In genomic region chr1:31413405-31414005, GRCh38 we compare ENCODE assay signal across 8 cellular contexts. TPM values are rescaled to one million over a fixed set of nuclear protein-coding genes. Genes with fewer than 3 reads are reported as not detected.
A peak's percentile ranks its signal among the peaks of the same experiment; 100 is the strongest.
DNase-seq lines count a peak whose midpoint lies in the region; ATAC-seq and TF ChIP-seq lines count a peak whose summit lies in the region.

No MANE protein-coding gene starts in this region.

- H3K27ac ChIP-seq in CD8-positive, alpha-beta memory T cell (ENCODE audit: low read depth, low read length) = no peak overlapping the region
- H3K27ac ChIP-seq in HCT116 (ENCODE audit: low read depth, low read length) = peak overlapping the region; percentile 66

- no peaks in the 10 kb centered on the region for H3K9me3 ChIP-seq in CD8-positive, alpha-beta memory T cell (ENCODE audit: low read length)
- H3K9me3 ChIP-seq in HCT116 (ENCODE audit: control insufficient read depth in 1 of 2, insufficient read depth in 1 of 2, low read depth in 1 of 2, low read length in 2 of 2) = no peaks in the 10 kb centered on the region

- no peak for TF ChIP-seq CTCF in HCT116 (IDR thresholded peaks at IDR 0.05 in 2 of 3, conservative IDR thresholded peaks at IDR 0.05 in 1 of 3; ENCODE audit: borderline replicate concordance in 1 of 3, insufficient read depth in 1 of 3, low read depth in 2 of 3, low read length in 2 of 3)

- peaks cover 6 to 13% (median 12%) of the 10 kb centered on the region in 3 donors for H3K4me1 Mint-ChIP-seq in CD8-positive, alpha-beta memory T cell
- peaks cover 6% of the 10 kb centered on the region for H3K4me1 Mint-ChIP-seq in central memory CD8-positive, alpha-beta T cell
- H3K4me1 Mint-ChIP-seq in stimulated activated naive CD8-positive, alpha-beta T cell treated with anti-CD3 and anti-CD28 coated beads, Interleukin-15, Interleukin-2, amounts not matched to agents 100 ng/mL and 50 ng/mL, for 24 hours (ENCODE audit: low read depth) = peaks cover 11% of the 10 kb centered on the region

- TF ChIP-seq RAD21 in HCT116 (IDR thresholded peaks at IDR 0.05; ENCODE audit: low read depth) = no peak

- peak overlapping the region; percentile 41 for H3K4me3 ChIP-seq in CD8-positive, alpha-beta memory T cell (ENCODE audit: low read length)
- H3K4me3 ChIP-seq in HCT116 (replicated peaks in 1 of 2; ENCODE audit: low read depth in 1 of 2, low read length in 2 of 2) = peak overlapping the region; percentile 84 to 98

- H3K79me2 ChIP-seq in HCT116 (ENCODE audit: insufficient read depth, low read length) = peaks cover 13% of the 10 kb centered on the region; the same call in 1 of the 2 replicates

- no peak overlapping the region for H2AFZ ChIP-seq in HCT116 (ENCODE audit: low read depth, low read length, poor library complexity, severe bottlenecking)

- peaks cover 29% of the 10 kb centered on the region for H3K27me3 ChIP-seq in CD8-positive, alpha-beta memory T cell (ENCODE audit: insufficient read depth, low read length, poor library complexity, severe bottlenecking)
- no peaks in the 10 kb centered on the region for H3K27me3 ChIP-seq in HCT116 (ENCODE audit: insufficient read depth, low read length)

- H3K9me2 ChIP-seq in HCT116 (ENCODE audit: insufficient read depth) = no peaks in the 10 kb centered on the region

- peak overlapping the region; percentile 84 to 94 (median 90) for H3K4me3 Mint-ChIP-seq in CD8-positive, alpha-beta memory T cell
- peak overlapping the region; percentile 77 for H3K4me3 Mint-ChIP-seq in central memory CD8-positive, alpha-beta T cell
- peak overlapping the region; percentile 86 for H3K4me3 Mint-ChIP-seq in stimulated activated naive CD8-positive, alpha-beta T cell treated with anti-CD3 and anti-CD28 coated beads, Interleukin-15, Interleukin-2, amounts not matched to agents 100 ng/mL and 50 ng/mL, for 24 hours

- intact Hi-C loops in HCT116 (cut with micrococcal nuclease) = no loop called here

- POLR2A ChIA-PET in CD8-positive, alpha-beta memory T cell (lab: Charles Lee) = no interaction called here
- POLR2A ChIA-PET in HCT116 (lab: Charles Lee) = no interaction called here

- peaks cover 5% of the 10 kb centered on the region for H3K4me1 ChIP-seq in CD8-positive, alpha-beta memory T cell (ENCODE audit: insufficient read depth, low read length)
- H3K4me1 ChIP-seq in HCT116 (ENCODE audit: control insufficient read depth in 1 of 2, insufficient read depth in 2 of 2, low read length in 2 of 2) = peaks cover 8 to 45% of the 10 kb centered on the region in 2 experiments; a peak in 3 of 4 replicates

- no peak for TF ChIP-seq POLR2A in HCT116 (IDR thresholded peaks at IDR 0.05; ENCODE audit: borderline replicate concordance, extremely low read depth, insufficient read depth, insufficient read length)

- H4K20me1 ChIP-seq in HCT116 (ENCODE audit: insufficient read depth) = no peaks in the 10 kb centered on the region

- H3K9me3 Mint-ChIP-seq in CD8-positive, alpha-beta memory T cell = no peaks in the 10 kb centered on the region
- no peaks in the 10 kb centered on the region for H3K9me3 Mint-ChIP-seq in central memory CD8-positive, alpha-beta T cell
- no peaks in the 10 kb centered on the region for H3K9me3 Mint-ChIP-seq in stimulated activated naive CD8-positive, alpha-beta T cell treated with anti-CD3 and anti-CD28 coated beads, Interleukin-15, Interleukin-2, amounts not matched to agents 100 ng/mL and 50 ng/mL, for 24 hours

- peak overlapping the region; percentile 87 for H3K9ac ChIP-seq in HCT116 (ENCODE audit: low read length)

- peak overlapping the region in 3 of 8 donors; percentile 28 to 79 (median 76) for H3K27ac Mint-ChIP-seq in CD8-positive, alpha-beta memory T cell
- H3K27ac Mint-ChIP-seq in central memory CD8-positive, alpha-beta T cell (ENCODE audit: low read depth) = no peak overlapping the region
- H3K27ac Mint-ChIP-seq in stimulated activated naive CD8-positive, alpha-beta T cell treated with anti-CD3 and anti-CD28 coated beads, Interleukin-15, Interleukin-2, amounts not matched to agents 100 ng/mL and 50 ng/mL, for 24 hours = no peak overlapping the region

- H3K4me2 ChIP-seq in HCT116 (ENCODE audit: low read length) = peak overlapping the region; percentile 97

- peaks cover 59 to 74% of the 10 kb centered on the region in 2 donors for H3K27me3 Mint-ChIP-seq in CD8-positive, alpha-beta memory T cell
- peaks cover 91% of the 10 kb centered on the region for H3K27me3 Mint-ChIP-seq in central memory CD8-positive, alpha-beta T cell
- peaks cover 64% of the 10 kb centered on the region for H3K27me3 Mint-ChIP-seq in stimulated activated naive CD8-positive, alpha-beta T cell treated with anti-CD3 and anti-CD28 coated beads, Interleukin-15, Interleukin-2, amounts not matched to agents 100 ng/mL and 50 ng/mL, for 24 hours

- no TSS peak for BruUV-seq in HCT116 (replicated peaks; lab: Mats Ljungman, UMichigan)

- H3K36me3 ChIP-seq in CD8-positive, alpha-beta memory T cell (ENCODE audit: insufficient read depth, low read length) = no peaks in the 10 kb centered on the region
- no peaks in the 10 kb centered on the region for H3K36me3 ChIP-seq in HCT116 (ENCODE audit: control insufficient read depth in 1 of 2, insufficient read depth in 2 of 2, low read length in 2 of 2)

- H3K36me3 Mint-ChIP-seq in CD8-positive, alpha-beta memory T cell = no peaks in the 10 kb centered on the region
- no peaks in the 10 kb centered on the region for H3K36me3 Mint-ChIP-seq in central memory CD8-positive, alpha-beta T cell (ENCODE audit: insufficient read depth)
- no peaks in the 10 kb centered on the region for H3K36me3 Mint-ChIP-seq in stimulated activated naive CD8-positive, alpha-beta T cell treated with anti-CD3 and anti-CD28 coated beads, Interleukin-15, Interleukin-2, amounts not matched to agents 100 ng/mL and 50 ng/mL, for 24 hours (ENCODE audit: low read depth)

- ATAC-seq in HCT116 (peak; percentile 65), HG03097 (IDR thresholded peaks at IDR 0.05; ENCODE audit: low FRiP score, unreplicated experiment) (no peak), GM21447 (IDR thresholded peaks at IDR 0.05; ENCODE audit: unreplicated experiment) (no peak)
- peak; percentile 34 for ATAC-seq in central memory CD8-positive, alpha-beta T cell (replicated peaks; ENCODE audit: extremely low read depth, poor library complexity, severe bottlenecking)

- CTCF ChIA-PET in CD8-positive, alpha-beta memory T cell (lab: Charles Lee) = interaction anchor here (0.8 kb wide), 1 partner anchor 8 kb away, joined by 3 read pairs; no protein-coding TSS in a partner anchor
- CTCF ChIA-PET in HCT116 (lab: Charles Lee) = interaction anchor here (2.6 kb wide), 1 partner anchor 19 kb away, joined by 10 read pairs; no protein-coding TSS in a partner anchor

- RAD21 ChIA-PET in HCT116 (lab: Charles Lee; ENCODE audit: low non-redundant PET in 1 of 2, low total read pairs in 2 of 2, uncharacterized antibody in 2 of 2, unreplicated experiment in 2 of 2) = no interaction called here

- DNase-seq in CD8-positive, alpha-beta memory T cell = peak in 1 of 5 donors; percentile 11
- DNase-seq in HCT116 (ENCODE audit: low read depth, low spot score) (no peak), RPMI7951 (ENCODE audit: low read depth) (peak; percentile 79), left kidney (ENCODE audit: low read depth, low spot score) (peak; percentile 81)
- no peak for DNase-seq in central memory CD8-positive, alpha-beta T cell (ENCODE audit: low spot score in 2 of 2)

TF ChIP-seq in HCT116, 20 proteins besides CTCF, POLR2A, EP300 and RAD21:
- TF ChIP-seq ZFX (IDR thresholded peaks at IDR 0.05) (peak; percentile 26; the same call in 1 of the 2 replicates), CEBPB (IDR thresholded peaks at IDR 0.05; ENCODE audit: low read depth) (no peak), REST (IDR thresholded peaks at IDR 0.05; ENCODE audit: low read depth) (no peak), POLR2AphosphoS5 (IDR thresholded peaks at IDR 0.05; ENCODE audit: low read depth, low read length) (peak; percentile 35; the same call in 1 of the 2 replicates), EZH2 (IDR thresholded peaks at IDR 0.05) (no peak), FOSL1 (IDR thresholded peaks at IDR 0.05; ENCODE audit: low read depth) (no peak), EZH2phosphoT487 (IDR thresholded peaks at IDR 0.05; ENCODE audit: borderline replicate concordance) (no peak)

RNA-seq across cellular contexts. Expression of gene SERINC2, which starts 0.5 kb away (rescaled TPM):
- under 1 TPM; 0.11 to 0.31 TPM for total RNA-seq in CD8-positive, alpha-beta memory T cell
- not detected for polyA plus RNA-seq in CD8-positive, alpha-beta memory T cell
- 50.1 TPM for total RNA-seq in HCT116 (2021; ENCODE audit: unreplicated experiment)
- polyA plus RNA-seq in HCT116 (2012) = 90.0 and 93.0 TPM in 2 replicates
- 194 and 269 TPM in 2 replicates for total RNA-seq in RPMI7951 (2014; rRNA removed; shearing (Covaris generic))

RNA-seq across cellular contexts. Expression of gene FABP3, which starts 40.6 kb away (rescaled TPM):
- not detected for total RNA-seq in CD8-positive, alpha-beta memory T cell
- not detected for polyA plus RNA-seq in CD8-positive, alpha-beta memory T cell
- not detected for total RNA-seq in HCT116 (2021; ENCODE audit: unreplicated experiment)
- 0.14 and 0.20 TPM in 2 replicates for polyA plus RNA-seq in HCT116 (2012)
- 6.6 and 11.8 TPM in 2 replicates for total RNA-seq in RPMI7951 (2014; rRNA removed; shearing (Covaris generic))

Comparison
In these comparisons a context has a peak if more than half of its experiments do, and no peak if none do; other contexts are left out.
1. DNase-seq: peak in RPMI7951 (single experiment) and left kidney (single experiment); none in HCT116 (single experiment) and central memory CD8-positive, alpha-beta T cell (0 of 2).
2. ATAC-seq: peak in HCT116 (single experiment) and central memory CD8-positive, alpha-beta T cell (single experiment); none in HG03097 (single experiment) and GM21447 (single experiment).
3. RNA of gene SERINC2, which starts 0.5 kb away (total RNA-seq): 194 to 269 TPM in RPMI7951 and 50.1 TPM in HCT116 (single experiment); 0.11 to 0.31 TPM in CD8-positive, alpha-beta memory T cell; every median in the first group is over 10 times any median in the second.
4. Peak in every context shown above with its lines, with median percentiles within 50 percentile points of each other: H3K4me3 Mint-ChIP-seq.